8 cellular contexts compared by ENCODE assay signal in the genomic region with DNA sequence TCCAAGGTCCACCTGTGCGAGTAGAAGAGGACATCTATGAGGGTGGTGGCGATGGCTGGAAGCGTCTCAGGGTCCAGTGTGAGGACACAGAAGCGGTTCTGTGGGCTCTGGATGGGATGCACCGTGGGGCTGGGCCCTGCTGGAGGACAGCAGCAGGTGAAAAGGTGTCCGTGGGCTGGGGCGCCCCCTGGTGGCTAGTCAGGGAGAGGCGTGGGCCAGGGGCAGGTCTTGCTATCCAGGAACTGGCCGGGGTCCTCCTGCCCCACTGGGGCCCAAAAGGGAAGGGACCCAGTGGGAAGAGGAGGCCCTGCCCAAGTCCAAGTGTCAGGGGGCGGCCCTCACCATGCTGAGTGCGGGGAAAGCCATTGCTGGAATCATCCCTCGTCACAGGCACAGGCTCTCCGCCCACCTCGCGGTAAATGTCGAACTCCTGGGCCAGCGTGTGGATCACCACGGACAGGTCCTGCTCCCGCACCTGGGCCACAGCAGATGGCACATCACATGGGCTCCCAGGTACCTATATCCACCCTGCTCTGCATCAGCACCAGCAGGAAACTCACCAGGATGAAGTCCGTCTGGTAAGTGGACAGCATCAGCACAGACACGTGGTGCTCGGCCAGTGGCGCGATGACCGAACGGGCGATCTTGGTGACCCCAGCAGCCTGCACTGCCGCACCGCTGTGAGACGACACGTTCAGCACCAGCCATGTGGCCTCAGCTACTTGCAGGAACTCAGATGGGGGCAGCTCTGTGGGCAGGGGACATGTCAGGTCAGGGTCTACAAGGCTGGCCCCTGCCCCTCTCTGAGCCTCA. TPM values are rescaled to one million over a fixed set of nuclear protein-coding genes. Genes with fewer than 3 reads are reported as not detected.
DNase-seq lines count a peak whose midpoint lies in the region; ATAC-seq, FAIRE-seq and TF ChIP-seq lines count a peak whose summit lies in the region.

No MANE protein-coding gene starts in this region.

- 70% methylated on average over 31 of the region's 31 CpGs; no CpG with 5 or more reads in 1 of the 2 experiments for WGBS in H1 (ENCODE audit: extremely low coverage in 1 of 2, insufficient coverage in 1 of 2, insufficient read length in 1 of 2, insufficient replicate concordance in 2 of 2, low coverage in 1 of 2, low lambda C conversion rate in 2 of 2, missing lambda C conversion rate in 1 of 2), 2 experiments
- WGBS in stomach, 5 donors: 51 to 61% (median 60%) methylated on average over 11 to 31 of the region's 31 CpGs

- peak; percentile 83 to 88 for TF ChIP-seq RAD21 in H1 (IDR thresholded peaks at IDR 0.05 in 1 of 2, conservative IDR thresholded peaks at IDR 0.05 in 1 of 2; ENCODE audit: low read depth in 2 of 2, low read length in 2 of 2)

- H2BK12ac ChIP-seq in H1 (ENCODE audit: low read depth, low read length): peak overlapping the region; percentile 10; the same call in 1 of the 2 replicates

- H2BK20ac ChIP-seq in H1 (ENCODE audit: low read length): no peak overlapping the region

- H3K36me3 Mint-ChIP-seq in activated CD8-positive, alpha-beta T cell treated with anti-CD3 and anti-CD28 coated beads for 36 hours (ENCODE audit: low read depth): no peaks in the 10 kb centered on the region
- H3K36me3 Mint-ChIP-seq in nephron progenitor cell (ENCODE audit: low read depth): no peaks in the 10 kb centered on the region

- H4K5ac ChIP-seq in H1 (ENCODE audit: insufficient read length, low read depth, low read length): no peak overlapping the region

- CTCF ChIA-PET in activated CD8-positive, alpha-beta T cell treated with anti-CD3 and anti-CD28 coated beads for 36 hours (lab: Charles Lee): interaction anchor here (0.7 to 19.3 kb wide), 51 partner anchors 8 to 211 kb away, joined by 3 to 472 read pairs (median 8); a partner anchor contains a TSS
- CTCF ChIA-PET in H1 (lab: Charles Lee; ENCODE audit: partially characterized antibody): interaction anchor here (0.6 to 9.1 kb wide), 36 partner anchors 9 to 377 kb away, joined by 3 to 203 read pairs (median 6); a partner anchor contains a TSS

- no peak overlapping the region for H2AFZ ChIP-seq in H1 (ENCODE audit: low read length)

- no peak for TF ChIP-seq EP300 in H1 (IDR thresholded peaks at IDR 0.05; ENCODE audit: borderline replicate concordance in 1 of 2, low read depth in 2 of 2, low read length in 2 of 2)
- no peak for TF ChIP-seq EP300 in stomach (IDR thresholded peaks at IDR 0.05)

- no peaks in the 10 kb centered on the region for H3K79me1 ChIP-seq in H1 (ENCODE audit: low read depth, low read length)

- no peak overlapping the region for H3K4me3 Mint-ChIP-seq in activated CD8-positive, alpha-beta T cell treated with anti-CD3 and anti-CD28 coated beads for 36 hours
- H3K4me3 Mint-ChIP-seq in nephron progenitor cell: no peak overlapping the region

- H2BK120ac ChIP-seq in H1 (replicated peaks; ENCODE audit: low read depth, low read length): no peak overlapping the region

- no peak for FAIRE-seq in H1 (lab: Jason Lieb, UNC)

- H3K4me1 Mint-ChIP-seq in activated CD8-positive, alpha-beta T cell treated with anti-CD3 and anti-CD28 coated beads for 36 hours (ENCODE audit: low read depth): peaks cover 33% of the 10 kb centered on the region
- peaks cover 26% of the 10 kb centered on the region for H3K4me1 Mint-ChIP-seq in nephron progenitor cell

- H3K9ac ChIP-seq in H1 (replicated peaks in 1 of 4; ENCODE audit: extremely low read depth in 1 of 4, low read depth in 3 of 4, low read length in 3 of 4): no peak overlapping the region

- H2BK5ac ChIP-seq in H1 (ENCODE audit: low read depth, low read length): no peak overlapping the region

- no peaks in the 10 kb centered on the region for H3K9me3 Mint-ChIP-seq in activated CD8-positive, alpha-beta T cell treated with anti-CD3 and anti-CD28 coated beads for 36 hours
- no peaks in the 10 kb centered on the region for H3K9me3 Mint-ChIP-seq in nephron progenitor cell

- peak; percentile 16 to 66 for DNase-seq in NCI-H446 (lab: John Stamatoyannopoulos, UW)
- DNase-seq in NCI-H446 treated with DMSO at 0.1 percent for 48 hours (lab: John Stamatoyannopoulos, UW): no peak
- peak; percentile 51 for DNase-seq in NCI-H460 (ENCODE audit: extremely low read depth, low read depth)
- DNase-seq in activated CD8-positive, alpha-beta T cell treated with anti-CD3 and anti-CD28 coated beads for 36 hours: peak; percentile 92
- peak; percentile 67 to 98 for DNase-seq in H1 (ENCODE audit: low read depth in 1 of 2, low spot score in 2 of 2)
- peak; percentile 85 for DNase-seq in nephron progenitor cell
- peak; percentile 80 for DNase-seq in stomach

- H3K4me2 ChIP-seq in H1 (ENCODE audit: insufficient read depth in 1 of 2, low read depth in 2 of 2, low read length in 2 of 2): no peak overlapping the region

- no peaks in the 10 kb centered on the region for H3K27me3 Mint-ChIP-seq in activated CD8-positive, alpha-beta T cell treated with anti-CD3 and anti-CD28 coated beads for 36 hours
- H3K27me3 Mint-ChIP-seq in nephron progenitor cell (ENCODE audit: low read depth, poor library complexity): no peaks in the 10 kb centered on the region

- H3K79me2 ChIP-seq in H1 (ENCODE audit: control insufficient read depth in 1 of 2, insufficient read depth in 2 of 2, low read length in 2 of 2): no peaks in the 10 kb centered on the region

- ATAC-seq in activated CD8-positive, alpha-beta T cell treated with anti-CD3 and anti-CD28 coated beads for 36 hours: peak; percentile 38
- no peak for ATAC-seq in HG02763 (IDR thresholded peaks at IDR 0.05; ENCODE audit: unreplicated experiment)

- intact Hi-C loops in activated CD8-positive, alpha-beta T cell treated with anti-CD3 and anti-CD28 coated beads for 36 hours (cut with micrococcal nuclease): loop anchor here (1.0 to 10.0 kb wide), 2 partner anchors 28 to 182 kb away; no protein-coding TSS in a partner anchor
- intact Hi-C loops in stomach (cut with DNase I; ENCODE audit: low total_unique reads): loop anchor here (5.0 kb wide), 1 partner anchor 100 kb away; a partner anchor contains a TSS

- no peak overlapping the region for H3K27ac ChIP-seq in H1 (ENCODE audit: low read depth, low read length)
- H3K27ac ChIP-seq in stomach: peak overlapping the region in 1 of 5 donors; percentile 97

- H3K4me1 ChIP-seq in H1 (replicated peaks in 1 of 4; ENCODE audit: control insufficient read depth in 3 of 4, insufficient read depth in 4 of 4, low read length in 3 of 4): peaks cover 0 to 19% (median 14%) of the 10 kb centered on the region in 4 experiments; a peak in 6 of 7 replicates
- H3K4me1 ChIP-seq in stomach: peaks cover 33 to 59% (median 46%) of the 10 kb centered on the region in 4 donors

- peak overlapping the region; percentile 20 for H4K91ac ChIP-seq in H1 (replicated peaks; ENCODE audit: insufficient read length, low read length)

- POLR2A ChIA-PET in activated CD8-positive, alpha-beta T cell treated with anti-CD3 and anti-CD28 coated beads for 36 hours (lab: Charles Lee): interaction anchor here (0.7 to 3.8 kb wide), 15 partner anchors 11 to 148 kb away, joined by 3 to 19 read pairs (median 4); a partner anchor contains a TSS
- POLR2A ChIA-PET in H1 (lab: Charles Lee; ENCODE audit: partially characterized antibody): interaction anchor here (2.2 to 3.6 kb wide), 2 partner anchors 69 to 138 kb away, joined by 6 to 17 read pairs; a partner anchor contains a TSS

- H3K27me3 ChIP-seq in H1 (replicated peaks in 1 of 4; ENCODE audit: control insufficient read depth in 3 of 4, extremely low read depth in 1 of 4, insufficient read depth in 3 of 4, low read length in 3 of 4) (no peaks in the 10 kb centered on the region), stomach (no peaks in the 10 kb centered on the region)

- H3K36me3 ChIP-seq in H1 (ENCODE audit: control insufficient read depth in 2 of 4, insufficient read depth in 4 of 4, low read length in 3 of 4) (no peaks in the 10 kb centered on the region), stomach (peaks cover 8 to 45% (median 35%) of the 10 kb centered on the region in 4 donors)

- H3K14ac ChIP-seq in H1 (ENCODE audit: insufficient read length): no peak overlapping the region

- peak overlapping the region; percentile 11; the same call in 1 of the 2 replicates for H2AK5ac ChIP-seq in H1 (ENCODE audit: low read depth, low read length)

- peaks cover 0 to 4% of the 10 kb centered on the region in 2 experiments for H4K20me1 ChIP-seq in H1 (replicated peaks in 1 of 2; ENCODE audit: control insufficient read depth in 1 of 2, insufficient read depth in 2 of 2, low read length in 2 of 2)

- H3K4ac ChIP-seq in H1 (replicated peaks; ENCODE audit: insufficient read length, low read depth, low read length): no peak overlapping the region

- H3K18ac ChIP-seq in H1 (ENCODE audit: extremely low read depth, low read length): peak overlapping the region; percentile 66; the same call in 1 of the 2 replicates

- peak overlapping the region; percentile 53; the same call in 1 of the 2 replicates for H2BK15ac ChIP-seq in H1 (ENCODE audit: low read length)

- no peak for TF ChIP-seq POLR2A in H1 (IDR thresholded peaks at IDR 0.05; ENCODE audit: control extremely low read depth in 1 of 2, low read depth in 2 of 2, low read length in 2 of 2)
- no peak for TF ChIP-seq POLR2A in stomach (IDR thresholded peaks at IDR 0.05)

- H4K8ac ChIP-seq in H1 (ENCODE audit: extremely low read depth, insufficient read depth, low read length): no peak overlapping the region

- TF ChIP-seq CTCF in activated CD8-positive, alpha-beta T cell treated with anti-CD3 and anti-CD28 coated beads for 36 hours (IDR thresholded peaks at IDR 0.05): peak; percentile 98
- TF ChIP-seq CTCF in H1 (IDR thresholded peaks at IDR 0.05; ENCODE audit: control extremely low read depth in 1 of 3, insufficient read depth in 1 of 3, low read depth in 1 of 3, low read length in 3 of 3) (peak; percentile 90 to 98 (median 93)), nephron progenitor cell (IDR thresholded peaks at IDR 0.05) (peak; percentile 97), stomach (IDR thresholded peaks at IDR 0.05) (peak in 5 of 7 experiments; percentile 78 to 97 (median 89))

- H3K23ac ChIP-seq in H1 (ENCODE audit: insufficient read length): no peak overlapping the region

- no peaks in the 10 kb centered on the region for H3K9me3 ChIP-seq in H1 (ENCODE audit: insufficient read depth in 2 of 2, low read depth in 1 of 2, low read length in 1 of 2)
- H3K9me3 ChIP-seq in stomach: no peaks in the 10 kb centered on the region

- peaks cover 12% of the 10 kb centered on the region; the same call in 1 of the 2 replicates for H3K23me2 ChIP-seq in H1 (ENCODE audit: low read depth, low read length)

- H3K27ac Mint-ChIP-seq in activated CD8-positive, alpha-beta T cell treated with anti-CD3 and anti-CD28 coated beads for 36 hours: no peak overlapping the region
- H3K27ac Mint-ChIP-seq in nephron progenitor cell: no peak overlapping the region

- H3K4me3 ChIP-seq in H1 (ENCODE audit: extremely low read depth in 1 of 4, insufficient read depth in 2 of 4, low read depth in 3 of 4, low read length in 4 of 4): no peak overlapping the region
- H3K4me3 ChIP-seq in stomach: no peak overlapping the region

- no peak overlapping the region for H3K56ac ChIP-seq in H1 (replicated peaks; ENCODE audit: insufficient read length, low read depth, low read length)

RNA-seq across cellular contexts. Expression of a gene that starts 2.3 kb away (rescaled TPM):
- 11.1 and 15.8 TPM in 2 replicates for total RNA-seq in NCI-H460 (2014; rRNA removed; shearing (Covaris generic))
- 22.8 and 24.5 TPM in 2 replicates for polyA plus RNA-seq in NCI-H460 (2014; cell fraction: nucleus; rRNA removed)
- total RNA-seq in activated CD8-positive, alpha-beta T cell treated with anti-CD3 and anti-CD28 coated beads for 36 hours: 1 to 10 TPM; 4.2 to 5.1 TPM
- total RNA-seq in H1 (2021; fragmentation: NEBNext Ultra II Directional; extraction: Animal tissue kit (Norgen Biotek cat#: 25700)): 8.4 and 10.3 TPM in 2 replicates
- polyA plus RNA-seq in H1 (2011; rRNA removed) (36.0 and 44.6 TPM in 2 replicates), stomach (10 to 100 TPM in 1 of 3 donors, 1 to 10 TPM in 2; 6.6 to 17.0 (median 7.3) TPM)
- 22.6 TPM for polyA plus RNA-seq in H1 (2011; cell fraction: cytosol; rRNA removed)
- polyA plus RNA-seq in H1 (2011; cell fraction: nucleus; rRNA removed): 27.5 TPM
- polyA plus RNA-seq in H1 (2012, experiment 1 of 2): 3.7 to 12.4 TPM (median 11.3 TPM) in 4 replicates
- polyA plus RNA-seq in H1 (2012, experiment 2 of 2): 10.9 TPM
- 9.5 TPM for polyA plus RNA-seq in H1 (2013, experiment 1 of 2)
- polyA plus RNA-seq in H1 (2013, experiment 2 of 2): 10.2 TPM
- 8.2 and 8.5 TPM in 2 replicates for polyA minus RNA-seq in H1 (2011; rRNA and poly(A)+ RNA removed)
- 3.8 TPM for polyA minus RNA-seq in H1 (2011; cell fraction: cytosol; rRNA and poly(A)+ RNA removed)
- 8.7 TPM for polyA minus RNA-seq in H1 (2011; cell fraction: nucleus; rRNA and poly(A)+ RNA removed)
- total RNA-seq in stomach: 10 to 100 TPM in 1 of 5 donors, 1 to 10 TPM in 4; 1.2 to 57.8 (median 3.7) TPM

RNA-seq across cellular contexts. Expression of a gene that starts 20.4 kb away (rescaled TPM):
- total RNA-seq in NCI-H460 (2014; rRNA removed; shearing (Covaris generic)): 4.8 and 6.1 TPM in 2 replicates
- 6.2 and 10.6 TPM in 2 replicates for polyA plus RNA-seq in NCI-H460 (2014; cell fraction: nucleus; rRNA removed)
- total RNA-seq in activated CD8-positive, alpha-beta T cell treated with anti-CD3 and anti-CD28 coated beads for 36 hours: 10 to 100 TPM; 44.3 to 45.7 TPM
- not detected in 2 replicates for total RNA-seq in H1 (2021; fragmentation: NEBNext Ultra II Directional; extraction: Animal tissue kit (Norgen Biotek cat#: 25700))
- polyA plus RNA-seq in H1 (2011; rRNA removed) (not detected in 2 replicates), stomach (10 to 100 TPM in 1 of 3 donors, 1 to 10 TPM in 1, under 1 TPM in 1; 0.33 to 22.7 (median 1.1) TPM)
- polyA plus RNA-seq in H1 (2011; cell fraction: cytosol; rRNA removed): not detected
- not detected for polyA plus RNA-seq in H1 (2011; cell fraction: nucleus; rRNA removed)
- not detected in 4 replicates for polyA plus RNA-seq in H1 (2012, experiment 1 of 2)
- not detected for polyA plus RNA-seq in H1 (2012, experiment 2 of 2)
- polyA plus RNA-seq in H1 (2013, experiment 1 of 2): not detected
- not detected for polyA plus RNA-seq in H1 (2013, experiment 2 of 2)
- polyA minus RNA-seq in H1 (2011; rRNA and poly(A)+ RNA removed): not detected in 2 replicates
- polyA minus RNA-seq in H1 (2011; cell fraction: cytosol; rRNA and poly(A)+ RNA removed): not detected
- not detected for polyA minus RNA-seq in H1 (2011; cell fraction: nucleus; rRNA and poly(A)+ RNA removed)
- total RNA-seq in stomach: 1 to 10 TPM in 1 of 5 donors, not detected in 4; 1.3 TPM

RNA-seq across cellular contexts. Expression of a gene that starts 39.7 kb away (rescaled TPM):
- 4.0 and 4.6 TPM in 2 replicates for total RNA-seq in NCI-H460 (2014; rRNA removed; shearing (Covaris generic))
- 8.7 and 13.6 TPM in 2 replicates for polyA plus RNA-seq in NCI-H460 (2014; cell fraction: nucleus; rRNA removed)
- total RNA-seq in activated CD8-positive, alpha-beta T cell treated with anti-CD3 and anti-CD28 coated beads for 36 hours: 10 to 100 TPM; 20.5 to 21.1 TPM
- total RNA-seq in H1 (2021; fragmentation: NEBNext Ultra II Directional; extraction: Animal tissue kit (Norgen Biotek cat#: 25700)): 5.4 and 6.5 TPM in 2 replicates
- polyA plus RNA-seq in H1 (2011; rRNA removed) (7.0 and 11.3 TPM in 2 replicates), stomach (10 to 100 TPM; 14.2 to 24.5 (median 20.3) TPM)
- 7.8 TPM for polyA plus RNA-seq in H1 (2011; cell fraction: cytosol; rRNA removed)
- polyA plus RNA-seq in H1 (2011; cell fraction: nucleus; rRNA removed): 14.8 TPM
- polyA plus RNA-seq in H1 (2012, experiment 1 of 2): 4.7 to 6.8 TPM (median 5.5 TPM) in 4 replicates
- 7.3 TPM for polyA plus RNA-seq in H1 (2012, experiment 2 of 2)
- polyA plus RNA-seq in H1 (2013, experiment 1 of 2): 3.7 TPM
- 3.1 TPM for polyA plus RNA-seq in H1 (2013, experiment 2 of 2)
- polyA minus RNA-seq in H1 (2011; rRNA and poly(A)+ RNA removed): 5.0 and 6.8 TPM in 2 replicates
- polyA minus RNA-seq in H1 (2011; cell fraction: cytosol; rRNA and poly(A)+ RNA removed): 3.7 TPM
- polyA minus RNA-seq in H1 (2011; cell fraction: nucleus; rRNA and poly(A)+ RNA removed): 7.8 TPM
- 10 to 100 TPM in 3 of 5 donors, 1 to 10 TPM in 2; 2.2 to 23.2 (median 16.3) TPM for total RNA-seq in stomach

RNA-seq across cellular contexts. Expression of a gene that starts 40.5 kb away (rescaled TPM):
- total RNA-seq in NCI-H460 (2014; rRNA removed; shearing (Covaris generic)): 70.9 and 73.5 TPM in 2 replicates
- 213 and 282 TPM in 2 replicates for polyA plus RNA-seq in NCI-H460 (2014; cell fraction: nucleus; rRNA removed)
- total RNA-seq in activated CD8-positive, alpha-beta T cell treated with anti-CD3 and anti-CD28 coated beads for 36 hours: 100 to 1,000 TPM; 160 to 161 TPM
- 3.3 and 3.5 TPM in 2 replicates for total RNA-seq in H1 (2021; fragmentation: NEBNext Ultra II Directional; extraction: Animal tissue kit (Norgen Biotek cat#: 25700))
- 3.3 and 4.1 TPM in 2 replicates for polyA plus RNA-seq in H1 (2011; rRNA removed)
- polyA plus RNA-seq in H1 (2011; cell fraction: cytosol; rRNA removed): 4.0 TPM
- polyA plus RNA-seq in H1 (2011; cell fraction: nucleus; rRNA removed): 16.5 TPM
- polyA plus RNA-seq in H1 (2012, experiment 1 of 2): 3.5 to 4.5 TPM (median 3.9 TPM) in 4 replicates
- 2.9 TPM for polyA plus RNA-seq in H1 (2012, experiment 2 of 2)
- polyA plus RNA-seq in H1 (2013, experiment 1 of 2): 2.2 TPM
- polyA plus RNA-seq in H1 (2013, experiment 2 of 2): 1.8 TPM
- polyA minus RNA-seq in H1 (2011; rRNA and poly(A)+ RNA removed): 9.4 and 9.6 TPM in 2 replicates
- 6.2 TPM for polyA minus RNA-seq in H1 (2011; cell fraction: cytosol; rRNA and poly(A)+ RNA removed)
- 4.6 TPM for polyA minus RNA-seq in H1 (2011; cell fraction: nucleus; rRNA and poly(A)+ RNA removed)
- 1 to 10 TPM in 3 of 5 donors, not detected in 2; 2.0 to 2.4 (median 2.3) TPM for total RNA-seq in stomach
- 1 to 10 TPM in 2 of 3 donors, under 1 TPM in 1; 0.35 to 5.0 (median 1.4) TPM for polyA plus RNA-seq in stomach
